1 cellular context compared by ENCODE assay signal in genomic region chr11:72975778-72976520, GRCh38.
TF ChIP-seq lines count a peak whose summit lies in the region.

No MANE protein-coding gene starts in this region.

TF ChIP-seq in SK-N-SH, 30 proteins besides CTCF, POLR2A, EP300 and RAD21 (continued from another document):
- TF ChIP-seq ZBTB33 (IDR thresholded peaks at IDR 0.05; ENCODE audit: borderline replicate concordance, low read depth), result no peak
- TF ChIP-seq ELF1 (IDR thresholded peaks at IDR 0.05), result no peak
- peak; percentile 62 for TF ChIP-seq TCF12 (IDR thresholded peaks at IDR 0.05)
- no peak for TF ChIP-seq NFIC (IDR thresholded peaks at IDR 0.05; ENCODE audit: borderline replicate concordance)
- TF ChIP-seq SIN3A (IDR thresholded peaks at IDR 0.05; ENCODE audit: borderline replicate concordance, low read depth, low read length), result no peak
- no peak for TF ChIP-seq EZH2phosphoT487 (IDR thresholded peaks at IDR 0.05; ENCODE audit: borderline replicate concordance, low read depth)
- TF ChIP-seq MAX (IDR thresholded peaks at IDR 0.05; ENCODE audit: low read depth), result no peak
- no peak for TF ChIP-seq GATA2 (CRISPR knock-in tag; IDR thresholded peaks at IDR 0.05)
- TF ChIP-seq IRF3 (IDR thresholded peaks at IDR 0.05; ENCODE audit: low read depth, low read length), result no peak
- TF ChIP-seq TAF1 (IDR thresholded peaks at IDR 0.05; ENCODE audit: borderline replicate concordance, low read depth, low read length), result no peak
- no peak for TF ChIP-seq YY1 (IDR thresholded peaks at IDR 0.05; ENCODE audit: low read depth)
- peak; percentile 59 for TF ChIP-seq PBX3 (IDR thresholded peaks at IDR 0.05)
- peak; percentile 49; the same call in 1 of the 2 replicates for TF ChIP-seq TEAD4 (IDR thresholded peaks at IDR 0.05; ENCODE audit: borderline replicate concordance, insufficient read depth)
- no peak for TF ChIP-seq RCOR1 (IDR thresholded peaks at IDR 0.05; ENCODE audit: low read length)
TF ChIP-seq in SK-N-SH: peak in this region for 7.
